ENCODE assay signal across 10 cellular contexts in the genomic region with DNA sequence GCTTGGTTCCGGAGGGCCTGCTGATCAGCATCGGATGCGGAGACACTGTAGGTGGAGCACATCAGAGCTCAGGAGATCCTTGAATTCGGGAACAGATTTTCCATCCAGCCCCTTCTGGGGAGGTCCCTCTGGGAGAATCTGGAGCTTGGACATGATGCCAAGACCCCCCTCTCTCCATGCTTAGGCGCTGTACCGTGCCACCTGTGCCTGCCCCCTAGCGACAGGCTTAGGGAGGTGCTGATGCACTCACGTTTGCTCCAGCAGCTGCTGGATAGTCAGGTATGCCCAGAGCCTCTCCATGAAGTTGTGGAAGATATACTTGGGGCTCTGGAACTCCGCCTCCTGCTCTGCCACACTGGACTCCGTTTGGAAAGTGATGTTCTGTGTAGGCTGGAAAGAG. TPM values are rescaled to one million over a fixed set of nuclear protein-coding genes. Genes with fewer than 3 reads are reported as not detected.
DNase-seq lines count a peak whose midpoint lies in the region; ATAC-seq, FAIRE-seq and TF ChIP-seq lines count a peak whose summit lies in the region.
"Had no signal": no experiment of that assay in that cellular context is flagged by ENCODE, and none has a peak within 500 bp of the region (broad histone marks: within the 10 kb centered on the region; RNA-seq: fewer than 3 reads in every experiment).

No MANE protein-coding gene starts in this region.

- H3K36me3 Mint-ChIP-seq in astrocyte (ENCODE audit: low read depth, unreplicated experiment), result peaks cover 2% of the 10 kb centered on the region

- H3K27me3 ChIP-seq in IMR-90 (ENCODE audit: control insufficient read depth, insufficient read depth, low read length) (peaks cover 3% of the 10 kb centered on the region; the same call in 1 of the 2 replicates), astrocyte (ENCODE audit: insufficient read depth, low read length) (no peaks in the 10 kb centered on the region), mesendoderm (ENCODE audit: insufficient read depth, low read length, poor library complexity) (no peaks in the 10 kb centered on the region)
- no peaks in the 10 kb centered on the region for H3K27me3 ChIP-seq in effector memory CD4-positive, alpha-beta T cell (replicated peaks; ENCODE audit: control insufficient read depth, insufficient read depth, low read length, poor library complexity, severe bottlenecking)
- H3K27me3 ChIP-seq: neutrophil had no signal

- H3K56ac ChIP-seq in IMR-90 (ENCODE audit: extremely low read depth, insufficient read depth, low read length), result no peak overlapping the region
- H3K56ac ChIP-seq in mesendoderm (ENCODE audit: low read length), result no peak overlapping the region

- no peak overlapping the region for H2BK15ac ChIP-seq in IMR-90 (ENCODE audit: low read depth, low read length)
- no peak overlapping the region for H2BK15ac ChIP-seq in mesendoderm (replicated peaks; ENCODE audit: low read depth)

- H3K4me3 ChIP-seq in IMR-90 (ENCODE audit: insufficient read depth, low read depth, low read length), result no peak overlapping the region
- no peak overlapping the region for H3K4me3 ChIP-seq in astrocyte (ENCODE audit: insufficient read depth, low read depth, low read length)
- no peak overlapping the region for H3K4me3 ChIP-seq in mesendoderm (ENCODE audit: low read length)
- no peak overlapping the region for H3K4me3 ChIP-seq in effector memory CD4-positive, alpha-beta T cell (ENCODE audit: insufficient read depth, low read depth, low read length, poor library complexity, severe bottlenecking)

- H3K36me3 ChIP-seq in IMR-90 (ENCODE audit: control insufficient read depth, insufficient read depth, low read length) (no peaks in the 10 kb centered on the region), astrocyte (ENCODE audit: insufficient read depth, low read length) (no peaks in the 10 kb centered on the region), mesendoderm (ENCODE audit: control insufficient read depth, insufficient read depth, low read length) (no peaks in the 10 kb centered on the region)
- H3K36me3 ChIP-seq in effector memory CD4-positive, alpha-beta T cell (ENCODE audit: control insufficient read depth, insufficient read depth, low read length), result no peaks in the 10 kb centered on the region

- in situ Hi-C loops in IMR-90 (cut with MboI; ENCODE audit: low sequenced_read_pairs), result no loop called here

- intact Hi-C loops in IMR-90 (cut with micrococcal nuclease), result loop anchor here (1.0 kb wide), 1 partner anchor 77 kb away; no protein-coding TSS in a partner anchor

- peaks cover 15% of the 10 kb centered on the region for H3K27me3 Mint-ChIP-seq in astrocyte (ENCODE audit: low read depth, unreplicated experiment)

- dilution Hi-C loops in IMR-90 (cut with HindIII; ENCODE audit: low sequenced_read_pairs, unreplicated experiment), result no loop called here

- H3K27ac ChIP-seq in IMR-90 (ENCODE audit: insufficient read depth, low read length) (no peak overlapping the region), astrocyte (ENCODE audit: low read depth, low read length) (no peak overlapping the region), mesendoderm (ENCODE audit: low read depth, low read length) (no peak overlapping the region)
- no peak overlapping the region for H3K27ac ChIP-seq in effector memory CD4-positive, alpha-beta T cell (ENCODE audit: insufficient read depth, low read length, poor library complexity, severe bottlenecking)
- H3K27ac ChIP-seq: neutrophil had no signal

- H3K4me1 ChIP-seq in IMR-90 (ENCODE audit: control insufficient read depth, insufficient read depth, low read length) (no peaks in the 10 kb centered on the region), astrocyte (ENCODE audit: insufficient read depth, low read length) (no peaks in the 10 kb centered on the region), mesendoderm (ENCODE audit: control insufficient read depth, low read depth, low read length) (no peaks in the 10 kb centered on the region)
- no peaks in the 10 kb centered on the region for H3K4me1 ChIP-seq in effector memory CD4-positive, alpha-beta T cell (ENCODE audit: control insufficient read depth, insufficient read depth, low read length, poor library complexity, severe bottlenecking)

- no peaks in the 10 kb centered on the region for H4K20me1 ChIP-seq in IMR-90 (ENCODE audit: insufficient read depth, low read length)
- no peaks in the 10 kb centered on the region for H4K20me1 ChIP-seq in astrocyte (ENCODE audit: insufficient read depth, low read length)

- H2AFZ ChIP-seq in IMR-90 (replicated peaks; ENCODE audit: low read length, poor library complexity) (no peak overlapping the region), astrocyte (ENCODE audit: low read depth, low read length) (no peak overlapping the region)

- no peak overlapping the region for H3K27ac Mint-ChIP-seq in astrocyte (ENCODE audit: unreplicated experiment)

- H3K9me3 ChIP-seq in IMR-90 (ENCODE audit: control insufficient read depth, insufficient read depth, low read length), result no peaks in the 10 kb centered on the region
- H3K9me3 ChIP-seq in astrocyte (ENCODE audit: insufficient read depth, low read depth, low read length), result no peaks in the 10 kb centered on the region
- H3K9me3 ChIP-seq in effector memory CD4-positive, alpha-beta T cell (ENCODE audit: control insufficient read depth, low read length), result no peaks in the 10 kb centered on the region
- H3K9me3 ChIP-seq: neutrophil had no signal

- H3K4me2 ChIP-seq in IMR-90 (ENCODE audit: low read depth, low read length) (no peak overlapping the region), astrocyte (ENCODE audit: low read length) (no peak overlapping the region), mesendoderm (ENCODE audit: low read length) (no peak overlapping the region)

- TF ChIP-seq RAD21 in IMR-90 (IDR thresholded peaks at IDR 0.05; ENCODE audit: low read length), result peak; percentile 39

- H2BK120ac ChIP-seq in IMR-90 (ENCODE audit: low read depth, low read length) (no peak overlapping the region), mesendoderm (ENCODE audit: low read depth, low read length) (no peak overlapping the region)

- H2BK20ac ChIP-seq in IMR-90 (ENCODE audit: low read depth, low read length), result no peak overlapping the region

- H2BK5ac ChIP-seq in IMR-90 (ENCODE audit: low read depth, low read length, poor library complexity, severe bottlenecking), result no peak overlapping the region
- no peak overlapping the region for H2BK5ac ChIP-seq in mesendoderm (ENCODE audit: low read length)

- peaks cover 3% of the 10 kb centered on the region for H3K9me3 Mint-ChIP-seq in astrocyte (ENCODE audit: unreplicated experiment)

- H3K79me1 ChIP-seq in IMR-90 (ENCODE audit: low read depth in 1 of 2, low read length in 2 of 2) (no peaks in the 10 kb centered on the region), mesendoderm (ENCODE audit: low read length) (no peaks in the 10 kb centered on the region)

- H4K8ac ChIP-seq in IMR-90 (ENCODE audit: low read depth in 2 of 2, low read length in 2 of 2) (no peak overlapping the region), mesendoderm (ENCODE audit: low read depth, low read length) (no peak overlapping the region)

- H3K14ac ChIP-seq in IMR-90 (replicated peaks; ENCODE audit: low read depth, low read length), result no peak overlapping the region

- H3K4me1 Mint-ChIP-seq in astrocyte (ENCODE audit: low read depth, unreplicated experiment), result peaks cover 4% of the 10 kb centered on the region

- H3K79me2 ChIP-seq in astrocyte (ENCODE audit: insufficient read depth, low read length), result no peaks in the 10 kb centered on the region
- H3K79me2 ChIP-seq in mesendoderm (ENCODE audit: control insufficient read depth, insufficient read depth, low read length), result no peaks in the 10 kb centered on the region

- H4K5ac ChIP-seq in IMR-90 (ENCODE audit: low read depth, low read length) (no peak overlapping the region), mesendoderm (ENCODE audit: low read length) (no peak overlapping the region)

- DNase-seq in DMS53 (lab: John Stamatoyannopoulos, UW) (peak; percentile 42), DMS53 treated with DMSO at 0.1 percent for 48 hours (lab: John Stamatoyannopoulos, UW; ENCODE audit: unreplicated experiment) (no peak), IMR-90 (peak; percentile 6), astrocyte (ENCODE audit: low read depth) (no peak), mesendoderm (peak; percentile 72), T-helper 9 cell (no peak), COLO829 (ENCODE audit: low spot score) (no peak)
- no peak for DNase-seq in effector memory CD4-positive, alpha-beta T cell

- no peak for TF ChIP-seq POLR2A in IMR-90 (IDR thresholded peaks at IDR 0.05; ENCODE audit: low read depth, low read length)

- H2AK9ac ChIP-seq in IMR-90 (replicated peaks; ENCODE audit: low read depth, low read length, poor library complexity), result no peak overlapping the region

- H3K18ac ChIP-seq in IMR-90 (ENCODE audit: low read depth, low read length) (no peak overlapping the region), mesendoderm (ENCODE audit: low read length) (no peak overlapping the region)

- H3K4me3 Mint-ChIP-seq in astrocyte (ENCODE audit: unreplicated experiment), result no peak overlapping the region

- no peak overlapping the region for H3K23ac ChIP-seq in IMR-90 (ENCODE audit: low read depth, low read length)
- no peak overlapping the region for H3K23ac ChIP-seq in mesendoderm (ENCODE audit: low read length)

- FAIRE-seq in astrocyte (lab: Jason Lieb, UNC), result no peak

- no peaks in the 10 kb centered on the region for H3K9me1 ChIP-seq in IMR-90 (ENCODE audit: insufficient read depth, low read length)

- H3K4ac ChIP-seq in IMR-90 (ENCODE audit: low read depth, low read length) (no peak overlapping the region), mesendoderm (ENCODE audit: low read depth, low read length) (no peak overlapping the region)

- H3K9ac ChIP-seq in IMR-90 (ENCODE audit: low read depth, low read length), result no peak overlapping the region
- no peak overlapping the region for H3K9ac ChIP-seq in astrocyte (ENCODE audit: low read length)
- no peak overlapping the region for H3K9ac ChIP-seq in mesendoderm (ENCODE audit: low read length)

- 59% methylated on average over 6 of the region's 10 CpGs; no CpG with 5 or more reads in 1 of the 2 experiments for WGBS in IMR-90 (ENCODE audit: extremely low coverage in 2 of 2, insufficient read length in 1 of 2), 2 experiments
- no CpG with 5 or more reads among the region's 10 CpGs for WGBS in mesendoderm (ENCODE audit: extremely low coverage, insufficient coverage, low lambda C conversion rate)

- H2AK5ac ChIP-seq in IMR-90 (ENCODE audit: low read depth, low read length) (no peak overlapping the region), mesendoderm (ENCODE audit: low read length) (no peak overlapping the region)

- POLR2A ChIA-PET in IMR-90 (lab: Charles Lee; ENCODE audit: unreplicated experiment), result no interaction called here

- BruUV-seq in IMR-90 (replicated peaks; lab: Mats Ljungman, UMichigan), result no TSS peak

- H4K91ac ChIP-seq in IMR-90 (ENCODE audit: insufficient read depth, low read depth, low read length), result no peak overlapping the region

- peak; percentile 52 for TF ChIP-seq CTCF in IMR-90 (conservative IDR thresholded peaks at IDR 0.05; ENCODE audit: low read depth, low read length)
- TF ChIP-seq CTCF in astrocyte (IDR thresholded peaks at IDR 0.05; ENCODE audit: insufficient read depth, low read depth, low read length), result peak; percentile 36

- ATAC-seq in IMR-90 (ENCODE audit: low read depth), result peak; percentile 75

- CTCF ChIA-PET in IMR-90 (lab: Yijun Ruan, JAX), result interaction anchor here (1.0 to 1.3 kb wide), 6 partner anchors 9 to 82 kb away, joined by 3 to 6 read pairs (median 3); no protein-coding TSS in a partner anchor

RNA-seq across cellular contexts. Expression of a gene that starts 9.7 kb away (rescaled TPM):
- total RNA-seq in IMR-90 (2012; rRNA removed) (0.28 and 0.36 TPM in 2 replicates), astrocyte (2.8 and 5.3 TPM in 2 replicates)
- polyA plus RNA-seq in IMR-90 (2012; rRNA removed), result 0.26 and 0.67 TPM in 2 replicates
- 0.02 and 0.09 TPM in 2 replicates for polyA plus RNA-seq in IMR-90 (2012; cell fraction: cytosol; rRNA removed)
- 5.8 and 6.1 TPM in 2 replicates for polyA plus RNA-seq in IMR-90 (2012; cell fraction: nucleus; rRNA removed; ENCODE audit: low replicate concordance)
- polyA plus RNA-seq in mesendoderm (2013, experiment 1 of 2), result 0.87 TPM
- polyA plus RNA-seq in mesendoderm (2013, experiment 2 of 2), result 0.91 TPM

RNA-seq across cellular contexts. Expression of a gene that starts 14.1 kb away (rescaled TPM):
- total RNA-seq in IMR-90 (2012; rRNA removed), result not detected in 2 replicates
- polyA plus RNA-seq in IMR-90 (2012; rRNA removed), result not detected in 2 replicates
- 0.25 and 0.32 TPM in 2 replicates for polyA plus RNA-seq in IMR-90 (2012; cell fraction: cytosol; rRNA removed)
- 5.7 and 7.9 TPM in 2 replicates for polyA plus RNA-seq in IMR-90 (2012; cell fraction: nucleus; rRNA removed; ENCODE audit: low replicate concordance)
- not detected in 2 replicates for total RNA-seq in astrocyte
- polyA plus RNA-seq in mesendoderm (2013, experiment 1 of 2), result 2.3 TPM
- 1.4 TPM for polyA plus RNA-seq in mesendoderm (2013, experiment 2 of 2)

RNA-seq across cellular contexts. Expression of a gene that starts 26.1 kb away (rescaled TPM):
- total RNA-seq in IMR-90 (2012; rRNA removed), result 0.72 and 1.1 TPM in 2 replicates
- 0.94 and 1.3 TPM in 2 replicates for polyA plus RNA-seq in IMR-90 (2012; rRNA removed)
- polyA plus RNA-seq in IMR-90 (2012; cell fraction: cytosol; rRNA removed), result 0.22 and 0.54 TPM in 2 replicates
- polyA plus RNA-seq in IMR-90 (2012; cell fraction: nucleus; rRNA removed; ENCODE audit: low replicate concordance), result 3.2 and 4.1 TPM in 2 replicates
- 0.16 and 0.36 TPM in 2 replicates for total RNA-seq in astrocyte
- polyA plus RNA-seq in mesendoderm (2013, experiment 1 of 2), result not detected
- polyA plus RNA-seq in mesendoderm (2013, experiment 2 of 2), result 0.01 TPM
- total RNA-seq: T-helper 2 cell treated with Interferon-gamma antibody and Interleukin-4, amounts not matched to agents 100 ng/mL and 5 ng/mL, for 36 hours had no signal

RNA-seq across cellular contexts. Expression of a gene that starts 43.3 kb away (rescaled TPM):
- not detected in 2 replicates for total RNA-seq in IMR-90 (2012; rRNA removed)
- not detected in 2 replicates for polyA plus RNA-seq in IMR-90 (2012; rRNA removed)
- polyA plus RNA-seq in IMR-90 (2012; cell fraction: cytosol; rRNA removed), result not detected in 2 replicates
- polyA plus RNA-seq in IMR-90 (2012; cell fraction: nucleus; rRNA removed; ENCODE audit: low replicate concordance), result not detected in 2 replicates
- not detected in 2 replicates for total RNA-seq in astrocyte
- polyA plus RNA-seq in mesendoderm (2013, experiment 1 of 2), result not detected
- not detected for polyA plus RNA-seq in mesendoderm (2013, experiment 2 of 2)
- total RNA-seq: T-helper 2 cell treated with Interferon-gamma antibody and Interleukin-4, amounts not matched to agents 100 ng/mL and 5 ng/mL, for 36 hours had no signal

RNA-seq across cellular contexts. Expression of a gene that starts 50.0 kb away (rescaled TPM):
- total RNA-seq in IMR-90 (2012; rRNA removed) (16.9 and 24.7 TPM in 2 replicates), astrocyte (14.8 and 15.1 TPM in 2 replicates)
- polyA plus RNA-seq in IMR-90 (2012; rRNA removed), result 6.6 and 10.3 TPM in 2 replicates
- polyA plus RNA-seq in IMR-90 (2012; cell fraction: cytosol; rRNA removed), result 2.0 and 2.8 TPM in 2 replicates
- 6.6 and 9.1 TPM in 2 replicates for polyA plus RNA-seq in IMR-90 (2012; cell fraction: nucleus; rRNA removed; ENCODE audit: low replicate concordance)
- polyA plus RNA-seq in mesendoderm (2013, experiment 1 of 2), result 17.8 TPM
- 18.5 TPM for polyA plus RNA-seq in mesendoderm (2013, experiment 2 of 2)

Comparison
In these comparisons a context has a peak if more than half of its experiments do, and no peak if none do; other contexts are left out.
1. DNase-seq: peak in DMS53 (single experiment), IMR-90 (single experiment) and mesendoderm (single experiment); none in DMS53 treated with DMSO at 0.1 percent for 48 hours (single experiment), astrocyte (single experiment), T-helper 9 cell (single experiment), effector memory CD4-positive, alpha-beta T cell (0 of 3) and COLO829 (single experiment).